8 cellular contexts compared by ENCODE assay signal in genomic region chr10:110919971-110920881, GRCh38. TPM values are rescaled to one million over a fixed set of nuclear protein-coding genes. Genes with fewer than 3 reads are reported as not detected.
DNase-seq lines count a peak whose midpoint lies in the region; ATAC-seq, FAIRE-seq and TF ChIP-seq lines count a peak whose summit lies in the region.

No MANE protein-coding gene starts in this region.

- no peaks in the 10 kb centered on the region for H3K27me3 ChIP-seq in uterus

- DNase-seq in AG10803 (ENCODE audit: low read depth) (peak; percentile 72), GM18507 (ENCODE audit: extremely low spot score, insufficient read length, low read depth) (no peak), NCI-H2227 (lab: John Stamatoyannopoulos, UW; ENCODE audit: unreplicated experiment) (peak; percentile 37), fibroblast of gingiva (ENCODE audit: low read depth) (peak; percentile 73), naive B cell (peak; percentile 76), uterus (peak; percentile 35 to 43)
- DNase-seq in activated CD8-positive, alpha-beta memory T cell treated with anti-CD3 and anti-CD28 coated beads for 24 hours, result peak; percentile 66

- H3K4me3 Mint-ChIP-seq in naive B cell, result peak overlapping the region; percentile 91 to 98 (median 94)

- no peaks in the 10 kb centered on the region for H3K36me3 Mint-ChIP-seq in naive B cell

- TF ChIP-seq CTCF in AG10803 (conservative IDR thresholded peaks at IDR 0.05; ENCODE audit: low read length) (no peak), uterus (IDR thresholded peaks at IDR 0.05) (no peak)

- H3K36me3 ChIP-seq in uterus, result no peaks in the 10 kb centered on the region

- no peaks in the 10 kb centered on the region for H3K9me3 Mint-ChIP-seq in naive B cell

- H3K4me1 Mint-ChIP-seq in naive B cell, result peaks cover 28 to 42% (median 33%) of the 10 kb centered on the region in 3 donors

- H3K4me3 ChIP-seq in AG10803 (ENCODE audit: low read length), result peak overlapping the region; percentile 83
- H3K4me3 ChIP-seq in uterus, result peak overlapping the region; percentile 89 to 99

- H3K9me3 ChIP-seq in uterus, result no peaks in the 10 kb centered on the region

- intact Hi-C loops in uterus (cut with DNase I; ENCODE audit: low total_unique reads), result no loop called here

- FAIRE-seq in GM18507 (lab: Jason Lieb, UNC), result peak; percentile 89

- peak overlapping the region; percentile 98 to 100 for H3K27ac ChIP-seq in uterus

- H3K4me1 ChIP-seq in uterus, result peaks cover 6 to 15% of the 10 kb centered on the region in 2 donors

- peak overlapping the region; percentile 93 to 100 (median 96) for H3K27ac Mint-ChIP-seq in naive B cell

- H3K27me3 Mint-ChIP-seq in naive B cell, result no peaks in the 10 kb centered on the region

- peak; percentile 33 for ATAC-seq in HG02885 (IDR thresholded peaks at IDR 0.05; ENCODE audit: poor library complexity, unreplicated experiment)
- peak; percentile 30 to 41 for ATAC-seq in naive B cell (ENCODE audit: low read depth in 2 of 2)

- no peak for TF ChIP-seq POLR2A in uterus (IDR thresholded peaks at IDR 0.05)

RNA-seq across cellular contexts. Expression of gene SHOC2, which starts 0.8 kb away (rescaled TPM):
- polyA plus RNA-seq in naive B cell (ENCODE audit: low read depth in 6 of 6), result 100 to 1,000 TPM in 5 of 6 donors, 10 to 100 TPM in 1; 92.5 to 139 (median 123) TPM
- 100 to 1,000 TPM in 2 of 4 donors, 10 to 100 TPM in 2; 21.3 to 114 (median 92.5) TPM for total RNA-seq in uterus

RNA-seq across cellular contexts. Expression of gene BBIP1, which starts 1.2 kb away (rescaled TPM):
- 10 to 100 TPM; 10.6 to 22.4 (median 18.2) TPM for polyA plus RNA-seq in naive B cell (ENCODE audit: low read depth in 6 of 6)
- total RNA-seq in uterus, result 10 to 100 TPM in 3 of 4 donors, 1 to 10 TPM in 1; 10.0 to 36.4 (median 29.4) TPM

RNA-seq across cellular contexts. Expression of gene PDCD4, which starts 48.5 kb away (rescaled TPM):
- polyA plus RNA-seq in naive B cell (ENCODE audit: low read depth in 6 of 6), result 100 to 1,000 TPM; 197 to 439 (median 323) TPM
- total RNA-seq in uterus, result 100 to 1,000 TPM in 3 of 4 donors, 10 to 100 TPM in 1; 17.4 to 157 (median 138) TPM
